ENCODE assay signal across 15 cellular contexts in the genomic region with DNA sequence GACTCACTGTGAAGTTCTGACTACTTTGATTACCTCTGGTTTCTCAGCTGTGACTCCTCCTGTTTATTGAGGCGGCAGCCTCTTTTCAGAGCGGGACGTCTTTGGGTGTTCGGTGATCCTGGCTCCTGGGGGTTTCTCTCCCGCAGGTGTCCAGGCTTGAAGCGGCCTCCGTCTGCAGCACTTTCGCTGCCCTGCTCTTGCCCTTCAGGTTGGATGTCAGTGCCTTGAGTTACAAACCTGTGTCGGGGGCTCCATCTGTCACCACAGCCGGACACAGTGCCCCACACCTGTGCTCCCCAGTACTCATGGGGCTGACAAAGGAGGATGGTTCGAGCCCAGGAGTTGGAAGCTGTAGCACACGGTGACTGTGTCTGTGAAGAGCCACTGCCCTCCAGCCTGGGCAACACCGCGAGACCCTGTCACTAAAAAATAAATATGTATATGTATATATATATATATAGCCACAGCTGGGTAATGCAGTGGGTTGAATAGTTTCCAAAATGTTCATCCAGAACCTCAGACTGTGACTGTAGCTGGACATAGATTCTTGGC.
DNase-seq lines count a peak whose midpoint lies in the region; ATAC-seq and TF ChIP-seq lines count a peak whose summit lies in the region.
"Had no signal": no experiment of that assay in that cellular context is flagged by ENCODE, and none has a peak within 500 bp of the region (broad histone marks: within the 10 kb centered on the region; RNA-seq: fewer than 3 reads in every experiment).

No MANE protein-coding gene starts in this region.

- CTCF ChIA-PET in activated CD4-positive, alpha-beta memory T cell treated with anti-CD3 and anti-CD28 coated beads for 36 hours (lab: Charles Lee) = interaction anchor here (0.9 to 1.8 kb wide), 5 partner anchors 22 to 677 kb away, joined by 3 to 6 read pairs (median 4); no protein-coding TSS in a partner anchor

- no peak overlapping the region for H3K27ac ChIP-seq in Karpas-422 (ENCODE audit: low read length)

- DNase-seq in T-helper 1 cell (no peak), GM06990 (ENCODE audit: extremely low read depth, insufficient read length) (no peak), mesenteric fat pad (ENCODE audit: low spot score) (peak; percentile 74), Karpas-422 (no peak), D341Med (ENCODE audit: low spot score) (no peak)
- no peak for DNase-seq in activated CD4-positive, alpha-beta memory T cell treated with anti-CD3 and anti-CD28 coated beads for 36 hours
- DNase-seq: activated gamma-delta T cell, foreskin melanocyte, mammary epithelial cell, NCI-H1105, nucleus accumbens had no signal

- no peak overlapping the region for H3K9ac ChIP-seq in Karpas-422 (ENCODE audit: low read length)
- H3K9ac ChIP-seq: SK-N-SH had no signal

- H3K9me2 ChIP-seq in Karpas-422 (replicated peaks; ENCODE audit: insufficient read depth, low read length) = no peaks in the 10 kb centered on the region
- H3K9me2 ChIP-seq: SK-N-SH had no signal

- peak overlapping the region; percentile 93 for H3K4me3 Mint-ChIP-seq in T-helper 1 cell treated with Interleukin-12 subunit alpha and Interleukin-12 subunit beta and Interleukin-4 antibody, amounts not matched to agents 30 μg/mL and 1 μg/mL, for 36 hours
- peak overlapping the region; percentile 88 for H3K4me3 Mint-ChIP-seq in activated CD4-positive, alpha-beta memory T cell treated with anti-CD3 and anti-CD28 coated beads for 36 hours

- H3K4me1 Mint-ChIP-seq in T-helper 1 cell treated with Interleukin-12 subunit alpha and Interleukin-12 subunit beta and Interleukin-4 antibody, amounts not matched to agents 30 μg/mL and 1 μg/mL, for 36 hours (ENCODE audit: low read depth) = peaks cover 6% of the 10 kb centered on the region
- H3K4me1 Mint-ChIP-seq in activated CD4-positive, alpha-beta memory T cell treated with anti-CD3 and anti-CD28 coated beads for 36 hours (ENCODE audit: low read depth) = peaks cover 12% of the 10 kb centered on the region

- H3K27me3 ChIP-seq in GM06990 (replicated peaks; ENCODE audit: control insufficient read depth, insufficient read depth, low read length) (no peaks in the 10 kb centered on the region), Karpas-422 (ENCODE audit: low read length) (no peaks in the 10 kb centered on the region)

- no peak overlapping the region for H3K4me2 ChIP-seq in Karpas-422 (ENCODE audit: low read depth, low read length, poor library complexity, severe bottlenecking)
- H3K4me2 ChIP-seq: SK-N-SH had no signal

- H3K4me3 ChIP-seq in GM06990 (replicated peaks; ENCODE audit: low read depth, low read length) (peak overlapping the region; percentile 69), Karpas-422 (ENCODE audit: low read length) (no peak overlapping the region)

- no peaks in the 10 kb centered on the region for H3K36me3 ChIP-seq in GM06990 (ENCODE audit: control insufficient read depth, insufficient read depth, low read length)
- no peaks in the 10 kb centered on the region for H3K36me3 ChIP-seq in Karpas-422 (ENCODE audit: insufficient read depth, low read length)

- POLR2A ChIA-PET in activated CD4-positive, alpha-beta memory T cell treated with anti-CD3 and anti-CD28 coated beads for 36 hours (lab: Charles Lee) = no interaction called here

- peaks cover 32% of the 10 kb centered on the region for H3K27me3 Mint-ChIP-seq in T-helper 1 cell treated with Interleukin-12 subunit alpha and Interleukin-12 subunit beta and Interleukin-4 antibody, amounts not matched to agents 30 μg/mL and 1 μg/mL, for 36 hours (ENCODE audit: low read depth)
- peaks cover 20% of the 10 kb centered on the region for H3K27me3 Mint-ChIP-seq in activated CD4-positive, alpha-beta memory T cell treated with anti-CD3 and anti-CD28 coated beads for 36 hours

- H3K9me3 ChIP-seq in Karpas-422 (ENCODE audit: low read length) = no peaks in the 10 kb centered on the region
- H3K9me3 ChIP-seq: SK-N-SH had no signal

- no peak for TF ChIP-seq CTCF in GM06990 (IDR thresholded peaks at IDR 0.05; ENCODE audit: insufficient read depth, low read length, poor library complexity, severe bottlenecking)

- intact Hi-C loops in activated CD4-positive, alpha-beta memory T cell treated with anti-CD3 and anti-CD28 coated beads for 36 hours (cut with micrococcal nuclease) = no loop called here

- no peak overlapping the region for H2AFZ ChIP-seq in Karpas-422 (ENCODE audit: low read length)

- no peaks in the 10 kb centered on the region for H4K20me1 ChIP-seq in Karpas-422 (ENCODE audit: insufficient read depth, low read depth, low read length)

- H3K9me3 Mint-ChIP-seq in T-helper 1 cell treated with Interleukin-12 subunit alpha and Interleukin-12 subunit beta and Interleukin-4 antibody, amounts not matched to agents 30 μg/mL and 1 μg/mL, for 36 hours = no peaks in the 10 kb centered on the region
- no peaks in the 10 kb centered on the region for H3K9me3 Mint-ChIP-seq in activated CD4-positive, alpha-beta memory T cell treated with anti-CD3 and anti-CD28 coated beads for 36 hours

- H3K27ac Mint-ChIP-seq in T-helper 1 cell treated with Interleukin-12 subunit alpha and Interleukin-12 subunit beta and Interleukin-4 antibody, amounts not matched to agents 30 μg/mL and 1 μg/mL, for 36 hours = no peak overlapping the region
- peak overlapping the region; percentile 79 for H3K27ac Mint-ChIP-seq in activated CD4-positive, alpha-beta memory T cell treated with anti-CD3 and anti-CD28 coated beads for 36 hours

- ATAC-seq in GM18858 (IDR thresholded peaks at IDR 0.05; ENCODE audit: unreplicated experiment) = no peak
- ATAC-seq: sciatic nerve had no signal

- H3K36me3 Mint-ChIP-seq in T-helper 1 cell treated with Interleukin-12 subunit alpha and Interleukin-12 subunit beta and Interleukin-4 antibody, amounts not matched to agents 30 μg/mL and 1 μg/mL, for 36 hours (ENCODE audit: low read depth) = no peaks in the 10 kb centered on the region
- no peaks in the 10 kb centered on the region for H3K36me3 Mint-ChIP-seq in activated CD4-positive, alpha-beta memory T cell treated with anti-CD3 and anti-CD28 coated beads for 36 hours

- no peaks in the 10 kb centered on the region for H3K4me1 ChIP-seq in Karpas-422 (ENCODE audit: low read length)

- no peaks in the 10 kb centered on the region for H3K79me2 ChIP-seq in Karpas-422 (ENCODE audit: low read length)
